Comparison of ENCODE assay signal across 15 cellular contexts in the genomic region with DNA sequence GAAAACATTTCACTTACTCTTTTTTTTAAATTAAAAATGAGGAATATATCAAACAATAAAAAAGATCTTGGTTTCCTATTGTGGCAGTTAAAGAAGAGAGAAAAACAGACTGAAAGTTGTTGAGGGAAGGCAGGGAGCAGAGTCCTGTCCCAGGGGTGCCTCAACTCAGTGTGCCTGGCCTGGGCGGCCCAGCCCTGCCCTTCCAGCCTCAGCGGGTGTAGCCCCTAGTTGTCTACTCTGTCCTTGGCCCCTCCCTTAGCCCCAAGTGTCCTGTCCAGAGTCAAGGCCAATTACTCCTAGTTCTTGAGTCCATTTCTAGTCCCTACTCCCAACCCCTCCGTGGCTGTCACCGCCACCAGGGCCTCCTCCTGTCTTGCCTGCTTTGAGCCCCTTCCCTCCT. TPM values are rescaled to one million over a fixed set of nuclear protein-coding genes. Genes with fewer than 3 reads are reported as not detected.
"Had no signal": no experiment of that assay in that cellular context is flagged by ENCODE, and none has a peak within 500 bp of the region (broad histone marks: within the 10 kb centered on the region; RNA-seq: fewer than 3 reads in every experiment).

No MANE protein-coding gene starts in this region.

- H3K9me3 Mint-ChIP-seq: activated naive CD4-positive, alpha-beta T cell treated with anti-CD3 and anti-CD28 coated beads, Interleukin-2, amount 10 ng/mL, durations not matched to agents 7 days and 5 days; activated naive CD8-positive, alpha-beta T cell treated with anti-CD3 and anti-CD28 coated beads, Interleukin-2, amount 50 U/mL, for 24 hours; activated T-cell treated with anti-CD3 and anti-CD28 coated beads, Interleukin-2, amount 50 U/mL, for 4 hours; effector memory CD8-positive, alpha-beta T cell; T-cell; WTC11 had no signal

- H3K36me3 Mint-ChIP-seq: activated naive CD4-positive, alpha-beta T cell treated with anti-CD3 and anti-CD28 coated beads, Interleukin-2, amount 10 ng/mL, durations not matched to agents 7 days and 5 days; T-cell; WTC11 had no signal

- H3K36me3 ChIP-seq: cardiac muscle cell, thyroid gland, upper lobe of right lung had no signal

- H3K4me3 Mint-ChIP-seq: activated naive CD4-positive, alpha-beta T cell treated with anti-CD3 and anti-CD28 coated beads, Interleukin-2, amount 10 ng/mL, durations not matched to agents 7 days and 5 days; activated naive CD8-positive, alpha-beta T cell treated with anti-CD3 and anti-CD28 coated beads, Interleukin-2, amount 50 U/mL, for 24 hours; activated T-cell treated with anti-CD3 and anti-CD28 coated beads, Interleukin-2, amount 50 U/mL, for 4 hours; effector memory CD8-positive, alpha-beta T cell; T-cell; WTC11 had no signal

- H3K4me3 ChIP-seq: body of pancreas, cardiac muscle cell, thyroid gland, upper lobe of right lung had no signal

- H3K27ac ChIP-seq: body of pancreas, cardiac muscle cell, thyroid gland, upper lobe of right lung had no signal

- FAIRE-seq: small intestine had no signal

- ATAC-seq: left ventricle myocardium superior, WTC11 had no signal

- H3K9me3 ChIP-seq: body of pancreas, thyroid gland, upper lobe of right lung had no signal

- H3K27ac Mint-ChIP-seq: activated naive CD8-positive, alpha-beta T cell treated with anti-CD3 and anti-CD28 coated beads, Interleukin-2, amount 50 U/mL, for 24 hours; WTC11 had no signal

- H3K4me1 ChIP-seq: thyroid gland, upper lobe of right lung had no signal

- DNase-seq: activated CD8-positive, alpha-beta memory T cell treated with anti-CD3 and anti-CD28 coated beads, Interleukin-2, amount 50 U/mL, for 48 hours; hippocampal formation; left ventricle myocardium superior; upper lobe of right lung had no signal

- H3K27me3 ChIP-seq: body of pancreas, cardiac muscle cell, thyroid gland, upper lobe of right lung had no signal

- H3K27me3 Mint-ChIP-seq: activated naive CD8-positive, alpha-beta T cell treated with anti-CD3 and anti-CD28 coated beads, Interleukin-2, amount 50 U/mL, for 24 hours; effector memory CD8-positive, alpha-beta T cell; T-cell had no signal

RNA-seq across cellular contexts. Expression of a gene that starts 52.5 kb away (rescaled TPM):
- total RNA-seq: endothelial cell of umbilical vein had no signal
- polyA plus RNA-seq: endothelial cell of umbilical vein had no signal
